In genomic region chr15:94745371-94745770, GRCh38 we compare ENCODE assay signal across 15 cellular contexts.
DNase-seq lines count a peak whose midpoint lies in the region; ATAC-seq, FAIRE-seq and TF ChIP-seq lines count a peak whose summit lies in the region.
"Had no signal": no experiment of that assay in that cellular context is flagged by ENCODE, and none has a peak within 500 bp of the region (broad histone marks: within the 10 kb centered on the region; RNA-seq: fewer than 3 reads in every experiment).

No MANE protein-coding gene starts in this region.

- H3K79me1 ChIP-seq in H1 (ENCODE audit: low read depth, low read length), result no peaks in the 10 kb centered on the region

- no peaks in the 10 kb centered on the region for H3K27me3 Mint-ChIP-seq in MCF 10A (ENCODE audit: insufficient read depth, unreplicated experiment)
- no peaks in the 10 kb centered on the region for H3K27me3 Mint-ChIP-seq in mesothelial cell of epicardium (ENCODE audit: low read depth)

- intact Hi-C loops in MCF 10A (cut with micrococcal nuclease), result no loop called here
- intact Hi-C loops in breast epithelium (cut with DNase I; ENCODE audit: low total_unique reads), result no loop called here

- no peak overlapping the region; a peak in 1 of 4 replicates for H3K4me2 ChIP-seq in H1 (ENCODE audit: insufficient read depth in 1 of 2, low read depth in 2 of 2, low read length in 2 of 2)

- H4K91ac ChIP-seq in H1 (replicated peaks; ENCODE audit: insufficient read length, low read length), result peak overlapping the region; percentile 15

- H3K4me1 ChIP-seq in breast epithelium (no peaks in the 10 kb centered on the region), H1 (replicated peaks in 1 of 4; ENCODE audit: control insufficient read depth in 3 of 4, insufficient read depth in 4 of 4, low read length in 3 of 4) (peaks cover 1 to 21% (median 12%) of the 10 kb centered on the region in 4 experiments)
- H3K4me1 ChIP-seq: HAP-1 had no signal

- peak overlapping the region; percentile 2; the same call in 1 of the 2 replicates for H2BK20ac ChIP-seq in H1 (ENCODE audit: low read length)

- H3K27me3 ChIP-seq in breast epithelium, result no peaks in the 10 kb centered on the region
- no peaks in the 10 kb centered on the region for H3K27me3 ChIP-seq in H1 (replicated peaks in 1 of 4; ENCODE audit: control insufficient read depth in 3 of 4, extremely low read depth in 1 of 4, insufficient read depth in 3 of 4, low read length in 3 of 4)

- no peaks in the 10 kb centered on the region for H4K20me1 ChIP-seq in H1 (replicated peaks in 1 of 2; ENCODE audit: control insufficient read depth in 1 of 2, insufficient read depth in 2 of 2, low read length in 2 of 2)

- H3K27ac ChIP-seq in breast epithelium (no peak overlapping the region), H1 (ENCODE audit: low read depth, low read length) (no peak overlapping the region)
- H3K27ac ChIP-seq: 22Rv1, HL-60 had no signal

- no peak overlapping the region for H2AFZ ChIP-seq in H1 (ENCODE audit: low read length)

- no peak for TF ChIP-seq POLR2A in breast epithelium (IDR thresholded peaks at IDR 0.05)
- TF ChIP-seq POLR2A in H1 (IDR thresholded peaks at IDR 0.05; ENCODE audit: control extremely low read depth in 1 of 2, low read depth in 2 of 2, low read length in 2 of 2), result no peak

- no peak overlapping the region for H3K18ac ChIP-seq in H1 (ENCODE audit: extremely low read depth, low read length)

- no peak overlapping the region for H2BK120ac ChIP-seq in H1 (replicated peaks; ENCODE audit: low read depth, low read length)

- no peak overlapping the region for H3K14ac ChIP-seq in H1 (ENCODE audit: insufficient read length)

- 0 out of 2 replicates have a peak overlapping the region, but pooled peaks have one; percentile 75 for H2BK15ac ChIP-seq in H1 (ENCODE audit: low read length)

- no peak overlapping the region for H3K4ac ChIP-seq in H1 (replicated peaks; ENCODE audit: insufficient read length, low read depth, low read length)

- peaks cover 29% of the 10 kb centered on the region for H3K4me1 Mint-ChIP-seq in MCF 10A (ENCODE audit: insufficient read depth, unreplicated experiment)
- H3K4me1 Mint-ChIP-seq in mesothelial cell of epicardium, result peaks cover 27% of the 10 kb centered on the region
- H3K4me1 Mint-ChIP-seq: CD14-positive monocyte had no signal

- H3K56ac ChIP-seq in H1 (replicated peaks; ENCODE audit: insufficient read length, low read depth, low read length), result no peak overlapping the region

- H3K79me2 ChIP-seq in H1 (ENCODE audit: control insufficient read depth in 1 of 2, insufficient read depth in 2 of 2, low read length in 2 of 2), result no peaks in the 10 kb centered on the region

- H3K9ac ChIP-seq in H1 (replicated peaks in 1 of 4; ENCODE audit: extremely low read depth in 1 of 4, low read depth in 3 of 4, low read length in 3 of 4), result no peak overlapping the region

- no peak overlapping the region for H2AK5ac ChIP-seq in H1 (ENCODE audit: low read depth, low read length)

- no peak overlapping the region for H3K4me3 Mint-ChIP-seq in MCF 10A (ENCODE audit: unreplicated experiment)
- no peak overlapping the region for H3K4me3 Mint-ChIP-seq in mesothelial cell of epicardium
- H3K4me3 Mint-ChIP-seq: CD14-positive monocyte; CD8-positive, alpha-beta T cell had no signal

- H3K4me3 ChIP-seq in breast epithelium, result no peak overlapping the region
- no peak overlapping the region for H3K4me3 ChIP-seq in H1 (ENCODE audit: extremely low read depth in 1 of 4, insufficient read depth in 2 of 4, low read depth in 3 of 4, low read length in 4 of 4)
- H3K4me3 ChIP-seq: HAP-1 had no signal

- TF ChIP-seq CTCF in MCF 10A (IDR thresholded peaks at IDR 0.05; ENCODE audit: unreplicated experiment) (no peak), breast epithelium (IDR thresholded peaks at IDR 0.05) (no peak), H1 (IDR thresholded peaks at IDR 0.05; ENCODE audit: control extremely low read depth in 1 of 3, insufficient read depth in 1 of 3, low read depth in 1 of 3, low read length in 3 of 3) (no peak), mesothelial cell of epicardium (IDR thresholded peaks at IDR 0.05; ENCODE audit: unreplicated experiment) (no peak)

- H4K8ac ChIP-seq in H1 (ENCODE audit: extremely low read depth, insufficient read depth, low read length), result no peak overlapping the region; the same call in 1 of the 2 replicates

- BruUV-seq in MCF 10A (replicated peaks; lab: Mats Ljungman, UMichigan), result no TSS peak

- no peak for TF ChIP-seq EP300 in H1 (IDR thresholded peaks at IDR 0.05; ENCODE audit: borderline replicate concordance in 1 of 2, low read depth in 2 of 2, low read length in 2 of 2)

- H3K9me3 ChIP-seq in breast epithelium (no peaks in the 10 kb centered on the region), H1 (ENCODE audit: insufficient read depth in 2 of 2, low read depth in 1 of 2, low read length in 1 of 2) (peaks cover 2 to 5% of the 10 kb centered on the region in 2 experiments; a peak in 1 of 4 replicates)
- H3K9me3 ChIP-seq: HAP-1 had no signal

- no peaks in the 10 kb centered on the region for H3K36me3 ChIP-seq in breast epithelium
- H3K36me3 ChIP-seq in H1 (ENCODE audit: control insufficient read depth in 2 of 4, insufficient read depth in 4 of 4, low read length in 3 of 4), result no peaks in the 10 kb centered on the region
- H3K36me3 ChIP-seq: HAP-1 had no signal

- H2BK12ac ChIP-seq in H1 (ENCODE audit: low read depth, low read length), result peak overlapping the region; percentile 11; the same call in 1 of the 2 replicates

- CTCF ChIA-PET in MCF 10A (lab: Yijun Ruan, JAX), result no interaction called here
- CTCF ChIA-PET in H1 (lab: Charles Lee; ENCODE audit: partially characterized antibody), result no interaction called here

- no peaks in the 10 kb centered on the region for H3K23me2 ChIP-seq in H1 (ENCODE audit: low read depth, low read length)

- peaks cover 6% of the 10 kb centered on the region for H3K36me3 Mint-ChIP-seq in MCF 10A (ENCODE audit: insufficient read depth, unreplicated experiment)
- no peaks in the 10 kb centered on the region for H3K36me3 Mint-ChIP-seq in mesothelial cell of epicardium
- H3K36me3 Mint-ChIP-seq: CD14-positive monocyte; CD8-positive, alpha-beta T cell had no signal

- POLR2A ChIA-PET in MCF 10A (lab: Yijun Ruan, JAX), result interaction anchor here (0.6 kb wide), 1 partner anchor 428 kb away, joined by 3 read pairs; no protein-coding TSS in a partner anchor
- POLR2A ChIA-PET in H1 (lab: Charles Lee; ENCODE audit: partially characterized antibody), result no interaction called here

- FAIRE-seq in H1 (lab: Jason Lieb, UNC), result no peak

- TF ChIP-seq RAD21 in H1 (IDR thresholded peaks at IDR 0.05 in 1 of 2, conservative IDR thresholded peaks at IDR 0.05 in 1 of 2; ENCODE audit: low read depth in 2 of 2, low read length in 2 of 2), result no peak

- H3K9me3 Mint-ChIP-seq in MCF 10A (ENCODE audit: unreplicated experiment), result no peaks in the 10 kb centered on the region
- peaks cover 5% of the 10 kb centered on the region for H3K9me3 Mint-ChIP-seq in mesothelial cell of epicardium
- H3K9me3 Mint-ChIP-seq: CD8-positive, alpha-beta T cell had no signal

- no peak for ATAC-seq in GM18520 (IDR thresholded peaks at IDR 0.05; ENCODE audit: unreplicated experiment)
- no peak for ATAC-seq in GM21360 (IDR thresholded peaks at IDR 0.05; ENCODE audit: unreplicated experiment)
- ATAC-seq: CD8-positive, alpha-beta T cell had no signal

- DNase-seq in MCF 10A (ENCODE audit: unreplicated experiment), result peak; percentile 17
- no peak for DNase-seq in breast epithelium (ENCODE audit: low spot score in 2 of 2)
- DNase-seq in H1 (ENCODE audit: low read depth in 1 of 2, low spot score in 2 of 2), result no peak
- no peak for DNase-seq in mesothelial cell of epicardium (ENCODE audit: low spot score in 2 of 2, unreplicated experiment in 2 of 2)
- no peak for DNase-seq in retina
- no peak for DNase-seq in activated T-cell treated with anti-CD3 and anti-CD28 coated beads, Interleukin-2, amount 50 U/mL, for 1 hour
- DNase-seq: CD8-positive, alpha-beta T cell; COR-L47; GOT3 had no signal

- H3K27ac Mint-ChIP-seq in MCF 10A (ENCODE audit: low read depth, unreplicated experiment), result no peak overlapping the region
- H3K27ac Mint-ChIP-seq in mesothelial cell of epicardium, result peak overlapping the region; percentile 85
- H3K27ac Mint-ChIP-seq: CD14-positive monocyte; CD8-positive, alpha-beta T cell had no signal

- H3K23ac ChIP-seq in H1 (ENCODE audit: insufficient read length), result no peak overlapping the region

- no peak overlapping the region for H2BK5ac ChIP-seq in H1 (ENCODE audit: low read depth, low read length)

- WGBS in H1 (ENCODE audit: extremely low coverage in 1 of 2, insufficient coverage in 1 of 2, insufficient read length in 1 of 2, insufficient replicate concordance in 2 of 2, low coverage in 1 of 2, low lambda C conversion rate in 2 of 2, missing lambda C conversion rate in 1 of 2), 2 experiments, result 84% methylated on average over 7 of the region's 7 CpGs; no CpG with 5 or more reads in 1 of the 2 experiments

- no peak overlapping the region for H4K5ac ChIP-seq in H1 (ENCODE audit: insufficient read length, low read depth, low read length)

TF ChIP-seq in H1, 55 proteins besides CTCF, POLR2A, EP300 and RAD21:
- TF ChIP-seq TEAD4 (IDR thresholded peaks at IDR 0.05; ENCODE audit: low read depth, low read length), result 0 out of 2 replicates have a peak, but pooled peaks have one; percentile 21
- no peak for TF ChIP-seq RBBP5 (IDR thresholded peaks at IDR 0.05; ENCODE audit: borderline replicate concordance, low read depth, low read length)
TF ChIP-seq in H1: peak in this region for 1.
